In the genomic region with DNA sequence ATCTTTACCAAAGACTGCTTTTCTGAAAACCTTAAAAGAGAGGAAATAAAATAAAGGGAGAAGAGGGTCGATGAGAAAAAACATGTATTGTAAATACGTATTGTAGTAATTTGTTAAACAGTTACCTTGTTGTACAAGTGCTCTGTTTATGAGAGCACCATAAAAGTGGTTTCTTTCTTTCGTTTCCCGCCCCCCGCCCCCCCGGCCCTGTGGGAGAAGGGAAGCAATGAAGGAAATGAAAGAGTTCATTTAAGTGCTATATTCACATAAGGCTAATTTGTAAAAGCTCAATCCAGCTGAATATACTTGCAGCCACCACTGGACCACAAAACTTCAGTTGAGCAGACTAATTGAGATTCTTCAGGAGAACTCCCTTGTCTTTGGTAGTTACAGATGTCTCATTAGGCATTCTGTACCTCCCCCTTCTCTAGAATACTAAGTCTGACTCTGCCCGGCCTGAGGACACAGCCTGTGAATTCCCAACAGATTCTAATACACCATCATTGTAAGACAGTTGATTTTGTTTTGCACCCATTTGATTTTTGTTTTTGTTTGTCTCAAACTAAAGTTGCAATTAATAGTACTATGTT, we compare ENCODE assay signal across 23 cellular contexts.
A peak's percentile ranks its signal among the peaks of the same experiment; 100 is the strongest.
DNase-seq lines count a peak whose midpoint lies in the region; FAIRE-seq and TF ChIP-seq lines count a peak whose summit lies in the region.
"Had no signal": no experiment of that assay in that cellular context is flagged by ENCODE, and none has a peak within 500 bp of the region (broad histone marks: within the 10 kb centered on the region; RNA-seq: fewer than 3 reads in every experiment).

No MANE protein-coding gene starts in this region.

- no peaks in the 10 kb centered on the region for H3K9me3 ChIP-seq in astrocyte (ENCODE audit: insufficient read depth, low read depth, low read length)
- H3K9me3 ChIP-seq: psoas muscle, transverse colon had no signal

- H3K4me3 Mint-ChIP-seq in astrocyte (ENCODE audit: unreplicated experiment) (no peak overlapping the region), HFFc6 (no peak overlapping the region)
- H3K4me3 Mint-ChIP-seq: activated naive CD8-positive, alpha-beta T cell; IgD-negative memory B cell; natural killer cell; stimulated activated naive CD8-positive, alpha-beta T cell treated with anti-CD3 and anti-CD28 coated beads, Interleukin-15, Interleukin-2, amounts not matched to agents 100 ng/mL and 50 ng/mL, for 24 hours had no signal

- H3K27ac Mint-ChIP-seq in astrocyte (ENCODE audit: unreplicated experiment) (peak overlapping the region; percentile 69), HFFc6 (no peak overlapping the region)
- H3K27ac Mint-ChIP-seq: activated naive CD8-positive, alpha-beta T cell; IgD-negative memory B cell; natural killer cell; stimulated activated naive CD8-positive, alpha-beta T cell treated with anti-CD3 and anti-CD28 coated beads, Interleukin-15, Interleukin-2, amounts not matched to agents 100 ng/mL and 50 ng/mL, for 24 hours had no signal

- no peaks in the 10 kb centered on the region for H3K27me3 Mint-ChIP-seq in astrocyte (ENCODE audit: low read depth, unreplicated experiment)
- H3K27me3 Mint-ChIP-seq in HFFc6 (ENCODE audit: insufficient read depth): no peaks in the 10 kb centered on the region; the same call in 1 of the 2 replicates
- H3K27me3 Mint-ChIP-seq: activated naive CD8-positive, alpha-beta T cell; IgD-negative memory B cell; stimulated activated naive CD8-positive, alpha-beta T cell treated with anti-CD3 and anti-CD28 coated beads, Interleukin-15, Interleukin-2, amounts not matched to agents 100 ng/mL and 50 ng/mL, for 24 hours had no signal

- H3K79me2 ChIP-seq in astrocyte (ENCODE audit: insufficient read depth, low read length): no peaks in the 10 kb centered on the region

- H3K36me3 ChIP-seq in astrocyte (ENCODE audit: insufficient read depth, low read length): peaks cover 2% of the 10 kb centered on the region
- H3K36me3 ChIP-seq: brain microvascular endothelial cell had no signal

- H3K4me2 ChIP-seq in astrocyte (ENCODE audit: low read length): no peak overlapping the region
- H3K4me2 ChIP-seq: smooth muscle cell had no signal

- no peaks in the 10 kb centered on the region for H3K4me1 ChIP-seq in astrocyte (ENCODE audit: insufficient read depth, low read length)
- H3K4me1 ChIP-seq: psoas muscle had no signal

- H3K36me3 Mint-ChIP-seq in astrocyte (ENCODE audit: low read depth, unreplicated experiment) (peaks cover 4% of the 10 kb centered on the region), HFFc6 (ENCODE audit: low read depth) (peaks cover 17% of the 10 kb centered on the region)

- peak; percentile 46 for DNase-seq in GM03348 (ENCODE audit: low spot score)
- peak; percentile 49 for DNase-seq in astrocyte (ENCODE audit: low read depth)
- peak; percentile 13 for DNase-seq in left kidney (ENCODE audit: low read depth, low spot score)
- DNase-seq in retina: peak; percentile 19
- DNase-seq in HFFc6: no peak
- no peak for DNase-seq in HUDEP-2 (lab: John Stamatoyannopoulos, UW; ENCODE audit: unreplicated experiment in 76 of 76)
- no peak for DNase-seq in dorsolateral prefrontal cortex
- no peak for DNase-seq in T-helper 9 cell
- DNase-seq: activated CD4-positive, alpha-beta T cell treated with anti-CD3 and anti-CD28 coated beads for 4 hours; brain microvascular endothelial cell; cortex of kidney; mammary epithelial cell; natural killer cell; NCI-H1417 treated with DMSO at 0.1 percent for 48 hours; NCI-H2107; NCI-H526; psoas muscle; stimulated activated CD4-positive, alpha-beta T cell treated with anti-CD3 and anti-CD28 coated beads, Interleukin-4, amount 100 ng/mL, for 24 hours; transverse colon had no signal

- H3K27me3 ChIP-seq in astrocyte (ENCODE audit: insufficient read depth, low read length) (no peaks in the 10 kb centered on the region), dorsolateral prefrontal cortex (no peaks in the 10 kb centered on the region)
- H3K27me3 ChIP-seq: brain microvascular endothelial cell, transverse colon had no signal

- H3K4me3 ChIP-seq in astrocyte (ENCODE audit: insufficient read depth, low read depth, low read length) (no peak overlapping the region), dorsolateral prefrontal cortex (peak overlapping the region in 2 of 59 donors; percentile 17 to 24)
- H3K4me3 ChIP-seq: psoas muscle, smooth muscle cell, transverse colon had no signal

- H2AFZ ChIP-seq in astrocyte (ENCODE audit: low read depth, low read length): no peak overlapping the region

- no peaks in the 10 kb centered on the region for H4K20me1 ChIP-seq in astrocyte (ENCODE audit: insufficient read depth, low read length)

- H3K4me1 Mint-ChIP-seq in astrocyte (ENCODE audit: low read depth, unreplicated experiment) (peaks cover 8% of the 10 kb centered on the region), HFFc6 (ENCODE audit: low read depth) (peaks cover 21% of the 10 kb centered on the region)

- H3K9me3 Mint-ChIP-seq in astrocyte (ENCODE audit: unreplicated experiment) (no peaks in the 10 kb centered on the region), HFFc6 (no peaks in the 10 kb centered on the region)
- H3K9me3 Mint-ChIP-seq: natural killer cell; stimulated activated naive CD8-positive, alpha-beta T cell treated with anti-CD3 and anti-CD28 coated beads, Interleukin-15, Interleukin-2, amounts not matched to agents 100 ng/mL and 50 ng/mL, for 24 hours had no signal

- intact Hi-C loops in dorsolateral prefrontal cortex (cut with DNase I): loop anchor here in 1 of 2 donors (10.0 kb wide), 1 partner anchor 199 kb away; no protein-coding TSS in a partner anchor

- H3K27ac ChIP-seq in astrocyte (ENCODE audit: low read depth, low read length): no peak overlapping the region
- H3K27ac ChIP-seq in dorsolateral prefrontal cortex: peak overlapping the region in 21 of 59 donors; percentile 1 to 53 (median 31)
- H3K27ac ChIP-seq: brain microvascular endothelial cell had no signal

- no peak for TF ChIP-seq CTCF in astrocyte (IDR thresholded peaks at IDR 0.05; ENCODE audit: insufficient read depth, low read depth, low read length)
- no peak for TF ChIP-seq CTCF in HFFc6 (IDR thresholded peaks at IDR 0.05)
- no peak for TF ChIP-seq CTCF in dorsolateral prefrontal cortex (IDR thresholded peaks at IDR 0.05 in 54 of 56, conservative IDR thresholded peaks at IDR 0.05 in 2 of 56; ENCODE audit: low read depth in 1 of 56, partially characterized antibody in 56 of 56)

- peak; percentile 63 for FAIRE-seq in astrocyte (lab: Jason Lieb, UNC)

- H3K9ac ChIP-seq in astrocyte (ENCODE audit: low read length): no peak overlapping the region

Comparison
In these comparisons a context has a peak if more than half of its experiments do, and no peak if none do; other contexts are left out.
1. DNase-seq: peak in GM03348 (single experiment), astrocyte (single experiment), left kidney (single experiment) and retina (single experiment); none in HFFc6 (single experiment), HUDEP-2 (0 of 76), dorsolateral prefrontal cortex (0 of 10) and T-helper 9 cell (single experiment).